1 cellular context compared by ENCODE assay signal in genomic region chr12:52929538-52929937, GRCh38.
TF ChIP-seq lines count a peak whose summit lies in the region.

No MANE protein-coding gene starts in this region.

TF ChIP-seq in H1, 55 proteins besides CTCF, POLR2A, EP300 and RAD21:
- TF ChIP-seq TAF1 (IDR thresholded peaks at IDR 0.05; ENCODE audit: low read depth, low read length): no peak
- TF ChIP-seq, protein P1, sequence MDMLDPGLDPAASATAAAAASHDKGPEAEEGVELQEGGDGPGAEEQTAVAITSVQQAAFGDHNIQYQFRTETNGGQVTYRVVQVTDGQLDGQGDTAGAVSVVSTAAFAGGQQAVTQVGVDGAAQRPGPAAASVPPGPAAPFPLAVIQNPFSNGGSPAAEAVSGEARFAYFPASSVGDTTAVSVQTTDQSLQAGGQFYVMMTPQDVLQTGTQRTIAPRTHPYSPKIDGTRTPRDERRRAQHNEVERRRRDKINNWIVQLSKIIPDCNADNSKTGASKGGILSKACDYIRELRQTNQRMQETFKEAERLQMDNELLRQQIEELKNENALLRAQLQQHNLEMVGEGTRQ (IDR thresholded peaks at IDR 0.05; ENCODE audit: low read length): no peak
- no peak for TF ChIP-seq SP2 (IDR thresholded peaks at IDR 0.05; ENCODE audit: low read length)
- no peak for TF ChIP-seq MAFK (IDR thresholded peaks at IDR 0.05; ENCODE audit: low read depth, low read length)
- TF ChIP-seq TBP (IDR thresholded peaks at IDR 0.05; ENCODE audit: low read depth, low read length): no peak
